Comparison of ENCODE assay signal across 9 cellular contexts in the genomic region with DNA sequence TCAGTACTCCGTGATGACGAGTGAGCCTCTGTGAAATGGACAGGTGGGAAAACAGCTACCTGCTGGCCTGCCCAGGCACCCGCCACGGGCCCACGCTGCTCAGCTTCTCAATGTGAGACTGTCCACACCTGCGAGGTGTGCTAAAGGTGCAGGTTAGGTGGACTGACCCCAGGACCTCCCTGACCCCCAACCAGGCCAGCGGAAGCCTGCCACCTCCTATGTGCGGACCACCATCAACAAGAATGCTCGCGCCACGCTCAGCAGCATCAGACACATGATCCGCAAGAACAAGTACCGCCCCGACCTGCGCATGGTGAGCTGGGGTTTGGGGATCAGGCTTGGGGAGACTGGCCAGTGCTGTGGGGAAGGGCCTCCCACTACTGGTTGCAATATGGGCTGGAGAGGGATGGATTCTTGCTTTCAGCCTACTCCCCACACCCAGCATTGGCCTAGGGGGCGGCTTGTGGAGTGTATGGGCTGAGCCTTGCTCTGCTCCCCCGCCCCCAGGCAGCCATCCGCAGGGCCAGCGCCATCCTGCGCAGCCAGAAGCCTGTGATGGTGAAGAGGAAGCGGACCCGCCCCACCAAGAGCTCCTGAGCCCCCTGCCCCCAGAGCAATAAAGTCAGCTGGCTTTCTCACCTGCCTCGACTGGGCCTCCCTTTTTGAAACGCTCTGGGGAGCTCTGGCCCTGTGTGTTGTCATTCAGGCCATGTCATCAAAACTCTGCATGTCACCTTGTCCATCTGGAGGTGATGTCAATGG. TPM values are rescaled to one million over a fixed set of nuclear protein-coding genes. Genes with fewer than 3 reads are reported as not detected.
DNase-seq lines count a peak whose midpoint lies in the region; ATAC-seq and TF ChIP-seq lines count a peak whose summit lies in the region.
"Had no signal": no experiment of that assay in that cellular context is flagged by ENCODE, and none has a peak within 500 bp of the region (broad histone marks: within the 10 kb centered on the region; RNA-seq: fewer than 3 reads in every experiment).

No MANE protein-coding gene starts in this region.

- TF ChIP-seq CTCF in VCaP (conservative IDR thresholded peaks at IDR 0.05) = no peak
- TF ChIP-seq CTCF in fibroblast of the aortic adventitia (IDR thresholded peaks at IDR 0.05; ENCODE audit: insufficient read depth, low read length) = no peak
- TF ChIP-seq CTCF in smooth muscle cell (IDR thresholded peaks at IDR 0.05; ENCODE audit: borderline replicate concordance, insufficient read depth, poor library complexity, severe bottlenecking) = no peak

- intact Hi-C loops in activated CD4-positive, alpha-beta T cell treated with anti-CD3 and anti-CD28 coated beads, Interleukin-2, amount 10 ng/mL, durations not matched to agents 24 days and 14 days (cut with micrococcal nuclease) = loop anchor here (5.0 kb wide), 1 partner anchor 209 kb away; a partner anchor contains a TSS

- no peak overlapping the region for H3K9ac ChIP-seq in smooth muscle cell (ENCODE audit: low read depth)

- H3K9me3 Mint-ChIP-seq in activated CD4-positive, alpha-beta T cell treated with anti-CD3 and anti-CD28 coated beads, Interleukin-2, amount 10 ng/mL, durations not matched to agents 24 days and 14 days = no peaks in the 10 kb centered on the region

- no peak for ATAC-seq in HG03565 (IDR thresholded peaks at IDR 0.05; ENCODE audit: unreplicated experiment)

- peaks cover 72% of the 10 kb centered on the region for H4K20me1 ChIP-seq in smooth muscle cell (ENCODE audit: low read depth)

- no peaks in the 10 kb centered on the region for H3K36me3 ChIP-seq in smooth muscle cell (ENCODE audit: low read depth)

- peaks cover 40% of the 10 kb centered on the region for H3K4me1 Mint-ChIP-seq in activated CD4-positive, alpha-beta T cell treated with anti-CD3 and anti-CD28 coated beads, Interleukin-2, amount 10 ng/mL, durations not matched to agents 24 days and 14 days

- no peaks in the 10 kb centered on the region for H3K27me3 ChIP-seq in smooth muscle cell (ENCODE audit: low read depth)

- no peaks in the 10 kb centered on the region for H3K27me3 Mint-ChIP-seq in activated CD4-positive, alpha-beta T cell treated with anti-CD3 and anti-CD28 coated beads, Interleukin-2, amount 10 ng/mL, durations not matched to agents 24 days and 14 days

- H3F3A ChIP-seq in smooth muscle cell (ENCODE audit: low read depth) = peaks cover 9% of the 10 kb centered on the region

- H3K79me2 ChIP-seq in smooth muscle cell (ENCODE audit: low read depth) = peaks cover 47% of the 10 kb centered on the region

- 94% methylated on average over 20 of the region's 24 CpGs for WGBS in smooth muscle cell (ENCODE audit: low lambda C conversion rate)

- H3K36me3 Mint-ChIP-seq in activated CD4-positive, alpha-beta T cell treated with anti-CD3 and anti-CD28 coated beads, Interleukin-2, amount 10 ng/mL, durations not matched to agents 24 days and 14 days (ENCODE audit: low read depth) = peaks cover 58% of the 10 kb centered on the region

- peak overlapping the region; percentile 93 for H3K4me2 ChIP-seq in smooth muscle cell

- no peak overlapping the region for H3K27ac Mint-ChIP-seq in activated CD4-positive, alpha-beta T cell treated with anti-CD3 and anti-CD28 coated beads, Interleukin-2, amount 10 ng/mL, durations not matched to agents 24 days and 14 days

- peak overlapping the region; percentile 99 for H3K4me3 ChIP-seq in fibroblast of the aortic adventitia (ENCODE audit: low read depth, low read length)
- H3K4me3 ChIP-seq in smooth muscle cell = peak overlapping the region; percentile 85

- peaks cover 32% of the 10 kb centered on the region for H3K4me1 ChIP-seq in smooth muscle cell (ENCODE audit: low read depth)

- no peaks in the 10 kb centered on the region for H3K9me3 ChIP-seq in smooth muscle cell (replicated peaks; ENCODE audit: low read depth)

- peak overlapping the region; percentile 97 for H3K4me3 Mint-ChIP-seq in activated CD4-positive, alpha-beta T cell treated with anti-CD3 and anti-CD28 coated beads, Interleukin-2, amount 10 ng/mL, durations not matched to agents 24 days and 14 days

- no peak overlapping the region for H2AFZ ChIP-seq in smooth muscle cell (ENCODE audit: low read depth)

- H3K27ac ChIP-seq in VCaP = peak overlapping the region; percentile 96; the same call in 1 of the 2 replicates
- no peak overlapping the region for H3K27ac ChIP-seq in smooth muscle cell (ENCODE audit: low read depth)

- DNase-seq in activated CD4-positive, alpha-beta T cell treated with anti-CD3 and anti-CD28 coated beads, Interleukin-2, amount 10 ng/mL, durations not matched to agents 24 days and 14 days = no peak
- no peak for DNase-seq in activated CD4-positive, alpha-beta T cell treated with anti-CD3 and anti-CD28 coated beads, Interleukin-2, amount 50 U/mL, for 4 hours
- DNase-seq in fibroblast of the aortic adventitia (ENCODE audit: low read depth) (no peak), smooth muscle cell (lab: John Stamatoyannopoulos, UW; ENCODE audit: unreplicated experiment) (no peak), C1 segment of cervical spinal cord (lab: John Stamatoyannopoulos, UW) (no peak), DMS 273 (lab: John Stamatoyannopoulos, UW; ENCODE audit: unreplicated experiment) (no peak)
- DNase-seq: NCI-H187 treated with DMSO at 0.1 percent for 48 hours had no signal

RNA-seq across cellular contexts. Expression of a gene that starts 2.2 kb away (rescaled TPM):
- 1,992 and 2,022 TPM in 2 replicates for total RNA-seq in activated CD4-positive, alpha-beta T cell treated with anti-CD3 and anti-CD28 coated beads, Interleukin-2, amount 10 ng/mL, durations not matched to agents 24 days and 14 days
- total RNA-seq in fibroblast of the aortic adventitia (ENCODE audit: low replicate concordance) (88.6 and 829 TPM in 2 replicates), smooth muscle cell (824 and 1,108 TPM in 2 replicates)
- 515 and 595 TPM in 2 replicates for polyA plus RNA-seq in smooth muscle cell

RNA-seq across cellular contexts. Expression of a gene that starts 3.8 kb away (rescaled TPM):
- total RNA-seq in activated CD4-positive, alpha-beta T cell treated with anti-CD3 and anti-CD28 coated beads, Interleukin-2, amount 10 ng/mL, durations not matched to agents 24 days and 14 days = 9.7 and 11.3 TPM in 2 replicates
- total RNA-seq in fibroblast of the aortic adventitia (ENCODE audit: low replicate concordance) (not detected in 2 replicates), smooth muscle cell (0.58 and 2.6 TPM in 2 replicates)
- 3.3 and 9.3 TPM in 2 replicates for polyA plus RNA-seq in smooth muscle cell

RNA-seq across cellular contexts. Expression of a gene that starts 11.3 kb away (rescaled TPM):
- total RNA-seq in activated CD4-positive, alpha-beta T cell treated with anti-CD3 and anti-CD28 coated beads, Interleukin-2, amount 10 ng/mL, durations not matched to agents 24 days and 14 days = not detected in 2 replicates
- total RNA-seq in fibroblast of the aortic adventitia (ENCODE audit: low replicate concordance) (not detected in 2 replicates), smooth muscle cell (not detected in 2 replicates)
- polyA plus RNA-seq in smooth muscle cell = 8.2 and 11.1 TPM in 2 replicates

RNA-seq across cellular contexts. Expression of a gene that starts 17.7 kb away (rescaled TPM):
- 0.21 TPM in 1 of 2 replicates, not detected in the other for total RNA-seq in activated CD4-positive, alpha-beta T cell treated with anti-CD3 and anti-CD28 coated beads, Interleukin-2, amount 10 ng/mL, durations not matched to agents 24 days and 14 days
- 1.6 and 2.2 TPM in 2 replicates for total RNA-seq in fibroblast of the aortic adventitia (ENCODE audit: low replicate concordance)
- total RNA-seq in smooth muscle cell = 36.5 and 40.1 TPM in 2 replicates
- polyA plus RNA-seq in smooth muscle cell = 66.4 and 68.1 TPM in 2 replicates

RNA-seq across cellular contexts. Expression of a gene that starts 19.7 kb away (rescaled TPM):
- 227 and 248 TPM in 2 replicates for total RNA-seq in activated CD4-positive, alpha-beta T cell treated with anti-CD3 and anti-CD28 coated beads, Interleukin-2, amount 10 ng/mL, durations not matched to agents 24 days and 14 days
- total RNA-seq in fibroblast of the aortic adventitia (ENCODE audit: low replicate concordance) = 22.6 and 65.4 TPM in 2 replicates
- 34.8 and 39.9 TPM in 2 replicates for total RNA-seq in smooth muscle cell
- 162 and 171 TPM in 2 replicates for polyA plus RNA-seq in smooth muscle cell
